ENCODE assay signal across 15 cellular contexts in genomic region chr15:96346409-96346808, GRCh38. TPM values are rescaled to one million over a fixed set of nuclear protein-coding genes. Genes with fewer than 3 reads are reported as not detected.
DNase-seq lines count a peak whose midpoint lies in the region; ATAC-seq and TF ChIP-seq lines count a peak whose summit lies in the region.
"Had no signal": no experiment of that assay in that cellular context is flagged by ENCODE, and none has a peak within 500 bp of the region (broad histone marks: within the 10 kb centered on the region; RNA-seq: fewer than 3 reads in every experiment).

No MANE protein-coding gene starts in this region.

- TF ChIP-seq POLR2A in body of pancreas (IDR thresholded peaks at IDR 0.05) = no peak

- H3K4me3 ChIP-seq in HUES6 (ENCODE audit: low read depth, low read length) = peak overlapping the region; percentile 49
- no peak overlapping the region for H3K4me3 ChIP-seq in body of pancreas
- H3K4me3 ChIP-seq in iPS-18a (ENCODE audit: low read length) = peak overlapping the region; percentile 46
- peak overlapping the region; percentile 55 for H3K4me3 ChIP-seq in smooth muscle cell

- H3F3A ChIP-seq in smooth muscle cell (ENCODE audit: low read depth) = no peaks in the 10 kb centered on the region

- no peak for DNase-seq in body of pancreas
- no peak for DNase-seq in smooth muscle cell (lab: John Stamatoyannopoulos, UW; ENCODE audit: unreplicated experiment)
- DNase-seq in DMS 273 (lab: John Stamatoyannopoulos, UW; ENCODE audit: unreplicated experiment) = no peak
- DNase-seq in AG08395 (ENCODE audit: low spot score) = no peak
- no peak for DNase-seq in omental fat pad (ENCODE audit: low spot score)
- DNase-seq: activated CD8-positive, alpha-beta memory T cell treated with anti-CD3 and anti-CD28 coated beads, Interleukin-2, amount 50 U/mL, for 4 hours; COR-L47; NCI-H1417 treated with DMSO at 0.1 percent for 48 hours; stimulated activated CD4-positive, alpha-beta T cell treated with anti-CD3 and anti-CD28 coated beads, Interleukin-15, amount 100 ng/mL, for 24 hours; stimulated activated naive B cell treated with anti-CD40 and anti-IgM and Interleukin-4, amounts not matched to agents 10 μg/mL and 1 μg/mL and 100 μg/mL, for 72 hours; T1000 had no signal

- H3K9ac ChIP-seq in HUES6 (ENCODE audit: low read length) (no peak overlapping the region), iPS-18a (ENCODE audit: low read length) (no peak overlapping the region), smooth muscle cell (ENCODE audit: low read depth) (no peak overlapping the region)

- 53 to 83% methylated on average over 3 of the region's 3 CpGs for WGBS in body of pancreas, 2 donors
- 48% methylated on average over 3 of the region's 3 CpGs for WGBS in smooth muscle cell (ENCODE audit: low lambda C conversion rate)

- no peaks in the 10 kb centered on the region for H3K79me2 ChIP-seq in smooth muscle cell (ENCODE audit: low read depth)

- no peak overlapping the region for H2AFZ ChIP-seq in smooth muscle cell (ENCODE audit: low read depth)

- H3K27me3 ChIP-seq in HUES6 (ENCODE audit: control insufficient read depth, insufficient read depth, low read length) (peaks cover 100% of the 10 kb centered on the region), body of pancreas (no peaks in the 10 kb centered on the region), iPS-18a (ENCODE audit: control insufficient read depth, insufficient read depth, low read length) (peaks cover 100% of the 10 kb centered on the region), smooth muscle cell (ENCODE audit: low read depth) (peaks cover 98% of the 10 kb centered on the region)

- H3K27ac ChIP-seq in HUES6 (ENCODE audit: low read depth, low read length) (no peak overlapping the region), body of pancreas (peak overlapping the region in 3 of 4 donors; percentile 7 to 94 (median 42)), iPS-18a (ENCODE audit: low read length) (no peak overlapping the region), smooth muscle cell (ENCODE audit: low read depth) (no peak overlapping the region)

- ATAC-seq in body of pancreas = no peak
- no peak for ATAC-seq in GM19324 (IDR thresholded peaks at IDR 0.05; ENCODE audit: low FRiP score, unreplicated experiment)
- ATAC-seq in omental fat pad (ENCODE audit: low FRiP score) = no peak
- ATAC-seq: stimulated activated naive B cell treated with anti-CD40 and anti-IgM and Interleukin-4, amounts not matched to agents 10 μg/mL and 1 μg/mL and 100 μg/mL, for 72 hours had no signal

- no peaks in the 10 kb centered on the region for H3K36me3 ChIP-seq in HUES6 (ENCODE audit: control insufficient read depth, insufficient read depth, low read length)
- no peaks in the 10 kb centered on the region for H3K36me3 ChIP-seq in body of pancreas (replicated peaks in 1 of 2; ENCODE audit: insufficient read depth in 1 of 2, low read depth in 2 of 2)
- no peaks in the 10 kb centered on the region for H3K36me3 ChIP-seq in iPS-18a (ENCODE audit: control insufficient read depth, low read depth, low read length)
- H3K36me3 ChIP-seq in smooth muscle cell (ENCODE audit: low read depth) = no peaks in the 10 kb centered on the region

- peak overlapping the region; percentile 90 for H3K4me2 ChIP-seq in smooth muscle cell

- H3K9me3 ChIP-seq in HUES6 (ENCODE audit: control insufficient read depth, insufficient read depth, low read depth, low read length) (no peaks in the 10 kb centered on the region), body of pancreas (no peaks in the 10 kb centered on the region), iPS-18a (ENCODE audit: control insufficient read depth, low read depth, low read length) (no peaks in the 10 kb centered on the region), smooth muscle cell (replicated peaks; ENCODE audit: low read depth) (no peaks in the 10 kb centered on the region)

- peaks cover 41% of the 10 kb centered on the region for H4K20me1 ChIP-seq in smooth muscle cell (ENCODE audit: low read depth)

- peaks cover 59% of the 10 kb centered on the region for H3K4me1 ChIP-seq in HUES6 (ENCODE audit: control insufficient read depth, insufficient read depth, low read length)
- H3K4me1 ChIP-seq in body of pancreas = peaks cover 26% of the 10 kb centered on the region
- peaks cover 42% of the 10 kb centered on the region for H3K4me1 ChIP-seq in iPS-18a (ENCODE audit: control insufficient read depth, low read depth, low read length)
- H3K4me1 ChIP-seq in smooth muscle cell (ENCODE audit: low read depth) = peaks cover 92% of the 10 kb centered on the region

- no peak for TF ChIP-seq CTCF in body of pancreas (IDR thresholded peaks at IDR 0.05)
- no peak for TF ChIP-seq CTCF in smooth muscle cell (IDR thresholded peaks at IDR 0.05; ENCODE audit: borderline replicate concordance, insufficient read depth, poor library complexity, severe bottlenecking)
- no peak for TF ChIP-seq CTCF in omental fat pad (IDR thresholded peaks at IDR 0.05)

- intact Hi-C loops in body of pancreas (cut with DNase I) = no loop called here

RNA-seq across cellular contexts. Expression of gene NR2F2, which starts 15.9 kb away (rescaled TPM):
- 10 to 100 TPM; 12.9 to 13.5 TPM for total RNA-seq in body of pancreas
- total RNA-seq in smooth muscle cell = 4.5 and 9.8 TPM in 2 replicates
- polyA plus RNA-seq in smooth muscle cell = 4.7 and 11.3 TPM in 2 replicates
- 10 to 100 TPM in 3 of 4 donors, 1 to 10 TPM in 1; 8.9 to 41.8 (median 20.1) TPM for total RNA-seq in omental fat pad
- total RNA-seq: mononuclear cell had no signal

Comparison
In these comparisons a context has a peak if more than half of its experiments do, and no peak if none do; other contexts are left out.
1. H3K27ac ChIP-seq: peak in body of pancreas (3 of 4); none in HUES6 (single experiment), iPS-18a (single experiment) and smooth muscle cell (single experiment).
2. H3K4me3 ChIP-seq: peak in HUES6 (single experiment), iPS-18a (single experiment) and smooth muscle cell (single experiment); none in body of pancreas (0 of 2).